ENCODE assay signal across 1 cellular context in the genomic region with DNA sequence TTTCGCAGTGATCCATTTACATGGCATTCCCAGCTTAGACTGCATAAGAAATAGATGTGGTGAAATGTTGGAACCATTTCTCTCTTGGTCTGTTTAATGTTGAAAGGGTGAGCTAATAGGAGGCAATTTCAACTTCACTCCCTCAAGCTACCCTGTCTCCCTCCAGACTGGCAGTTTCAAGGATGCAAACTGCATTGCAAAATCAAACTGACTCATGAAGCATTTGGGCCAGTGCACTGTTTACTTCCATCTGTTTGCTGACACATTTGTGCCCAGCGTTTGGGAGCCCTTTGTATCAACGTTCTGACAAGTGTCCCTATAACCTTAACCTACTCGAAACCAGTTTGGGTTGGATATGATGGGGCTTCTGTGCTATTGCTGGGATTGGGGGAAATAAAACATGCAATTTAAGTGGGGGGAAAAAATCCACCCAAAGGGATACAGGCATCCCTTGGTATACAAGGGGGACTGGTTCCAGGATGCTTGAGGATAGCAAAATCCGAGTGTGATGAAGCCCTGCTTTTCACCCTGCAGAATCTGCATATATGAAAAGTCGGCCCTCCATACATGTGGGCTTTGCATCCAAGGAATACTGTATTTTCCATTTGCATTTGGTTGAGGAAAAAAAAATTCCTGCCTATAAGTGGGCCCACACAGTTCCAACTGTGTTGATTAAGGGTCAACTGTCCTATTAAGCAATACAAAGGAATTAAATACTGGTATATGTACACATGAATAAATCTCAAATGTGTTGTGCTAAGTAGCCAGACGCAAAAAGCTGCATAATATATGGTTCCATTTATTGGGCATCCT.
A peak's percentile ranks its signal among the peaks of the same experiment; 100 is the strongest.
TF ChIP-seq lines count a peak whose summit lies in the region.

No MANE protein-coding gene starts in this region.

TF ChIP-seq in HEK293, 187 proteins besides CTCF, POLR2A, EP300 and RAD21 (continued from another document):
- no peak for TF ChIP-seq ZFP3 (tag by site-specific recombination; IDR thresholded peaks at IDR 0.05; ENCODE audit: low read depth)
- TF ChIP-seq ZBTB8A (tag by site-specific recombination; IDR thresholded peaks at IDR 0.05): no peak
- TF ChIP-seq TRIM28 (IDR thresholded peaks at IDR 0.05; ENCODE audit: borderline replicate concordance, low read length): no peak
- TF ChIP-seq ZNF223 (tag by site-specific recombination; IDR thresholded peaks at IDR 0.05): no peak
- no peak for TF ChIP-seq GLI2 (tag by site-specific recombination; IDR thresholded peaks at IDR 0.05; ENCODE audit: borderline replicate concordance, low read depth)
- no peak for TF ChIP-seq ZNF169 (tag by site-specific recombination; IDR thresholded peaks at IDR 0.05)
- no peak for TF ChIP-seq ZNF558 (tag by site-specific recombination; IDR thresholded peaks at IDR 0.05)
- no peak for TF ChIP-seq ZNF501 (tag by site-specific recombination; IDR thresholded peaks at IDR 0.05)
- TF ChIP-seq, protein P1, sequence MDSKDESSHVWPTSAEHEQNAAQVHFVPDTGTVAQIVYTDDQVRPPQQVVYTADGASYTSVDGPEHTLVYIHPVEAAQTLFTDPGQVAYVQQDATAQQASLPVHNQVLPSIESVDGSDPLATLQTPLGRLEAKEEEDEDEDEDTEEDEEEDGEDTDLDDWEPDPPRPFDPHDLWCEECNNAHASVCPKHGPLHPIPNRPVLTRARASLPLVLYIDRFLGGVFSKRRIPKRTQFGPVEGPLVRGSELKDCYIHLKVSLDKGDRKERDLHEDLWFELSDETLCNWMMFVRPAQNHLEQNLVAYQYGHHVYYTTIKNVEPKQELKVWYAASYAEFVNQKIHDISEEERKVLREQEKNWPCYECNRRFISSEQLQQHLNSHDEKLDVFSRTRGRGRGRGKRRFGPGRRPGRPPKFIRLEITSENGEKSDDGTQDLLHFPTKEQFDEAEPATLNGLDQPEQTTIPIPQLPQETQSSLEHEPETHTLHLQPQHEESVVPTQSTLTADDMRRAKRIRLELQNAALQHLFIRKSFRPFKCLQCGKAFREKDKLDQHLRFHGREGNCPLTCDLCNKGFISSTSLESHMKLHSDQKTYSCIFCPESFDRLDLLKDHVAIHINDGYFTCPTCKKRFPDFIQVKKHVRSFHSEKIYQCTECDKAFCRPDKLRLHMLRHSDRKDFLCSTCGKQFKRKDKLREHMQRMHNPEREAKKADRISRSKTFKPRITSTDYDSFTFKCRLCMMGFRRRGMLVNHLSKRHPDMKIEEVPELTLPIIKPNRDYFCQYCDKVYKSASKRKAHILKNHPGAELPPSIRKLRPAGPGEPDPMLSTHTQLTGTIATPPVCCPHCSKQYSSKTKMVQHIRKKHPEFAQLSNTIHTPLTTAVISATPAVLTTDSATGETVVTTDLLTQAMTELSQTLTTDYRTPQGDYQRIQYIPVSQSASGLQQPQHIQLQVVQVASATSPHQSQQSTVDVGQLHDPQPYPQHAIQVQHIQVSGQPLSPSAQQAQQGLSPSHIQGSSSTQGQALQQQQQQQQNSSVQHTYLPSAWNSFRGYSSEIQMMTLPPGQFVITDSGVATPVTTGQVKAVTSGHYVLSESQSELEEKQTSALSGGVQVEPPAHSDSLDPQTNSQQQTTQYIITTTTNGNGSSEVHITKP (tag by site-specific recombination; IDR thresholded peaks at IDR 0.05): peak; percentile 36; the same call in 1 of the 2 replicates
- TF ChIP-seq, protein P2, sequence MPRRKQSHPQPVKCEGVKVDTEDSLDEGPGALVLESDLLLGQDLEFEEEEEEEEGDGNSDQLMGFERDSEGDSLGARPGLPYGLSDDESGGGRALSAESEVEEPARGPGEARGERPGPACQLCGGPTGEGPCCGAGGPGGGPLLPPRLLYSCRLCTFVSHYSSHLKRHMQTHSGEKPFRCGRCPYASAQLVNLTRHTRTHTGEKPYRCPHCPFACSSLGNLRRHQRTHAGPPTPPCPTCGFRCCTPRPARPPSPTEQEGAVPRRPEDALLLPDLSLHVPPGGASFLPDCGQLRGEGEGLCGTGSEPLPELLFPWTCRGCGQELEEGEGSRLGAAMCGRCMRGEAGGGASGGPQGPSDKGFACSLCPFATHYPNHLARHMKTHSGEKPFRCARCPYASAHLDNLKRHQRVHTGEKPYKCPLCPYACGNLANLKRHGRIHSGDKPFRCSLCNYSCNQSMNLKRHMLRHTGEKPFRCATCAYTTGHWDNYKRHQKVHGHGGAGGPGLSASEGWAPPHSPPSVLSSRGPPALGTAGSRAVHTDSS (tag by site-specific recombination; IDR thresholded peaks at IDR 0.05): no peak
- TF ChIP-seq, protein P3, sequence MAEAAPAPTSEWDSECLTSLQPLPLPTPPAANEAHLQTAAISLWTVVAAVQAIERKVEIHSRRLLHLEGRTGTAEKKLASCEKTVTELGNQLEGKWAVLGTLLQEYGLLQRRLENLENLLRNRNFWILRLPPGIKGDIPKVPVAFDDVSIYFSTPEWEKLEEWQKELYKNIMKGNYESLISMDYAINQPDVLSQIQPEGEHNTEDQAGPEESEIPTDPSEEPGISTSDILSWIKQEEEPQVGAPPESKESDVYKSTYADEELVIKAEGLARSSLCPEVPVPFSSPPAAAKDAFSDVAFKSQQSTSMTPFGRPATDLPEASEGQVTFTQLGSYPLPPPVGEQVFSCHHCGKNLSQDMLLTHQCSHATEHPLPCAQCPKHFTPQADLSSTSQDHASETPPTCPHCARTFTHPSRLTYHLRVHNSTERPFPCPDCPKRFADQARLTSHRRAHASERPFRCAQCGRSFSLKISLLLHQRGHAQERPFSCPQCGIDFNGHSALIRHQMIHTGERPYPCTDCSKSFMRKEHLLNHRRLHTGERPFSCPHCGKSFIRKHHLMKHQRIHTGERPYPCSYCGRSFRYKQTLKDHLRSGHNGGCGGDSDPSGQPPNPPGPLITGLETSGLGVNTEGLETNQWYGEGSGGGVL (tag by site-specific recombination; IDR thresholded peaks at IDR 0.05): no peak
- TF ChIP-seq KLF7 (tag by site-specific recombination; IDR thresholded peaks at IDR 0.05; ENCODE audit: borderline replicate concordance): no peak
- TF ChIP-seq ZNF529 (tag by site-specific recombination; IDR thresholded peaks at IDR 0.05; ENCODE audit: insufficient replicate concordance): no peak
- no peak for TF ChIP-seq YY2 (tag by site-specific recombination; IDR thresholded peaks at IDR 0.05)
- no peak for TF ChIP-seq ZNF23 (tag by site-specific recombination; IDR thresholded peaks at IDR 0.05; ENCODE audit: borderline replicate concordance)
- TF ChIP-seq, protein P4, sequence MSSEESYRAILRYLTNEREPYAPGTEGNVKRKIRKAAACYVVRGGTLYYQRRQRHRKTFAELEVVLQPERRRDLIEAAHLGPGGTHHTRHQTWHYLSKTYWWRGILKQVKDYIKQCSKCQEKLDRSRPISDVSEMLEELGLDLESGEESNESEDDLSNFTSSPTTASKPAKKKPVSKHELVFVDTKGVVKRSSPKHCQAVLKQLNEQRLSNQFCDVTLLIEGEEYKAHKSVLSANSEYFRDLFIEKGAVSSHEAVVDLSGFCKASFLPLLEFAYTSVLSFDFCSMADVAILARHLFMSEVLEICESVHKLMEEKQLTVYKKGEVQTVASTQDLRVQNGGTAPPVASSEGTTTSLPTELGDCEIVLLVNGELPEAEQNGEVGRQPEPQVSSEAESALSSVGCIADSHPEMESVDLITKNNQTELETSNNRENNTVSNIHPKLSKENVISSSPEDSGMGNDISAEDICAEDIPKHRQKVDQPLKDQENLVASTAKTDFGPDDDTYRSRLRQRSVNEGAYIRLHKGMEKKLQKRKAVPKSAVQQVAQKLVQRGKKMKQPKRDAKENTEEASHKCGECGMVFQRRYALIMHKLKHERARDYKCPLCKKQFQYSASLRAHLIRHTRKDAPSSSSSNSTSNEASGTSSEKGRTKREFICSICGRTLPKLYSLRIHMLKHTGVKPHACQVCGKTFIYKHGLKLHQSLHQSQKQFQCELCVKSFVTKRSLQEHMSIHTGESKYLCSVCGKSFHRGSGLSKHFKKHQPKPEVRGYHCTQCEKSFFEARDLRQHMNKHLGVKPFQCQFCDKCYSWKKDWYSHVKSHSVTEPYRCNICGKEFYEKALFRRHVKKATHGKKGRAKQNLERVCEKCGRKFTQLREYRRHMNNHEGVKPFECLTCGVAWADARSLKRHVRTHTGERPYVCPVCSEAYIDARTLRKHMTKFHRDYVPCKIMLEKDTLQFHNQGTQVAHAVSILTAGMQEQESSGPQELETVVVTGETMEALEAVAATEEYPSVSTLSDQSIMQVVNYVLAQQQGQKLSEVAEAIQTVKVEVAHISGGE (tag by site-specific recombination; conservative IDR thresholded peaks at IDR 0.05; ENCODE audit: low read depth): no peak
- TF ChIP-seq, protein P5, sequence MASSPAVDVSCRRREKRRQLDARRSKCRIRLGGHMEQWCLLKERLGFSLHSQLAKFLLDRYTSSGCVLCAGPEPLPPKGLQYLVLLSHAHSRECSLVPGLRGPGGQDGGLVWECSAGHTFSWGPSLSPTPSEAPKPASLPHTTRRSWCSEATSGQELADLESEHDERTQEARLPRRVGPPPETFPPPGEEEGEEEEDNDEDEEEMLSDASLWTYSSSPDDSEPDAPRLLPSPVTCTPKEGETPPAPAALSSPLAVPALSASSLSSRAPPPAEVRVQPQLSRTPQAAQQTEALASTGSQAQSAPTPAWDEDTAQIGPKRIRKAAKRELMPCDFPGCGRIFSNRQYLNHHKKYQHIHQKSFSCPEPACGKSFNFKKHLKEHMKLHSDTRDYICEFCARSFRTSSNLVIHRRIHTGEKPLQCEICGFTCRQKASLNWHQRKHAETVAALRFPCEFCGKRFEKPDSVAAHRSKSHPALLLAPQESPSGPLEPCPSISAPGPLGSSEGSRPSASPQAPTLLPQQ (tag by site-specific recombination; IDR thresholded peaks at IDR 0.05): peak; percentile 65; the same call in 1 of the 2 replicates
- TF ChIP-seq ZFP69B (tag by site-specific recombination; IDR thresholded peaks at IDR 0.05): peak; percentile 41; the same call in 1 of the 2 replicates
- TF ChIP-seq, protein P6, sequence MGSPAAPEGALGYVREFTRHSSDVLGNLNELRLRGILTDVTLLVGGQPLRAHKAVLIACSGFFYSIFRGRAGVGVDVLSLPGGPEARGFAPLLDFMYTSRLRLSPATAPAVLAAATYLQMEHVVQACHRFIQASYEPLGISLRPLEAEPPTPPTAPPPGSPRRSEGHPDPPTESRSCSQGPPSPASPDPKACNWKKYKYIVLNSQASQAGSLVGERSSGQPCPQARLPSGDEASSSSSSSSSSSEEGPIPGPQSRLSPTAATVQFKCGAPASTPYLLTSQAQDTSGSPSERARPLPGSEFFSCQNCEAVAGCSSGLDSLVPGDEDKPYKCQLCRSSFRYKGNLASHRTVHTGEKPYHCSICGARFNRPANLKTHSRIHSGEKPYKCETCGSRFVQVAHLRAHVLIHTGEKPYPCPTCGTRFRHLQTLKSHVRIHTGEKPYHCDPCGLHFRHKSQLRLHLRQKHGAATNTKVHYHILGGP (tag by site-specific recombination; IDR thresholded peaks at IDR 0.05): no peak
- TF ChIP-seq ZFP41 (tag by site-specific recombination; IDR thresholded peaks at IDR 0.05; ENCODE audit: borderline replicate concordance): no peak
